12 cellular contexts compared by ENCODE assay signal in the genomic region with DNA sequence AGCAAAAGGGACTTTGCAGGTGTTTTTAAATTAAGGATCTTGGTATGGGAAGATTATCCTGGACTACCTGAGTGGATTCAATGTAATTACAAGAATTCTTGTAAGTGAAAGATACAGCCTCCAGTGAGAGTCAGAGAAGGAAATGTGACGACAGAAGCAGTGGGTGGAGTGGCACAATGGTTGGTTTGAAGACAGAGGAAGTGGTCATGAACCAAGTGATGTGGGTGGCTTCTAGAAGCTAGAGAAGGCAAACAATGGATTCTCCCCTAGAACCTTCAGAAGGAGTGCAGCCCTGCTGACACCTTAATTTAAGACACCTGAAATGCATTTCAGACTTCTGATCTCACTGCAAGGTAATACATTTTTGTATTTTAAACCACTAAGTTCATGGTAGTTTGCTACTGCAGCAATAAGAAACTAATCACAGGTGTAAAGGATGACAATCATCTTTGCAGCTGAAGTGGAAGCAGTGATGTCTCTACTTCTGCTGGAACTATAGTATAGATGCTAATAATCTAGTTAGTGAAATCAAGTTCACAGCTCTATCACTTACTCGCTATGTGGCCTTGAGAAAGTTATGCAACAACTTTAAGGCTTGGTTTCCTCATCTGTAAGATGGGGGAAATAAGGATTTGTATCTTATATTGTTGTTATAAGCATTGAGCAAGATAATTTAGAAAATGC.
DNase-seq lines count a peak whose midpoint lies in the region; ATAC-seq lines count a peak whose summit lies in the region.
"Had no signal": no experiment of that assay in that cellular context is flagged by ENCODE, and none has a peak within 500 bp of the region (broad histone marks: within the 10 kb centered on the region; RNA-seq: fewer than 3 reads in every experiment).

No MANE protein-coding gene starts in this region.

- no peaks in the 10 kb centered on the region for H3K9me3 Mint-ChIP-seq in activated naive CD8-positive, alpha-beta T cell treated with anti-CD3 and anti-CD28 coated beads, Interleukin-2, amount 50 U/mL, for 24 hours

- no peak overlapping the region for H4K91ac ChIP-seq in mesenchymal stem cell (ENCODE audit: low read length)

- H2AFZ ChIP-seq in mesenchymal stem cell (ENCODE audit: low read depth, low read length), result no peak overlapping the region

- H3K4me1 Mint-ChIP-seq in activated naive CD8-positive, alpha-beta T cell treated with anti-CD3 and anti-CD28 coated beads, Interleukin-2, amount 50 U/mL, for 24 hours, result peaks cover 54% of the 10 kb centered on the region
- H3K4me1 Mint-ChIP-seq: B cell had no signal

- no peaks in the 10 kb centered on the region for H3K36me3 Mint-ChIP-seq in activated naive CD8-positive, alpha-beta T cell treated with anti-CD3 and anti-CD28 coated beads, Interleukin-2, amount 50 U/mL, for 24 hours (ENCODE audit: low read depth)

- no peak overlapping the region for H3K4ac ChIP-seq in mesenchymal stem cell (ENCODE audit: low read depth in 1 of 2, low read length in 2 of 2)

- peak; percentile 44 for ATAC-seq in HG03432 (IDR thresholded peaks at IDR 0.05; ENCODE audit: unreplicated experiment)
- peak; percentile 91 for ATAC-seq in activated naive CD8-positive, alpha-beta T cell treated with anti-CD3 and anti-CD28 coated beads, Interleukin-2, amount 50 U/mL, for 24 hours
- ATAC-seq: gastrocnemius medialis had no signal

- H3K79me1 ChIP-seq in mesenchymal stem cell (replicated peaks; ENCODE audit: low read length, poor library complexity, severe bottlenecking), result no peaks in the 10 kb centered on the region

- 36% methylated on average over 1 of the region's 2 CpGs for WGBS in mesenchymal stem cell

- H3K14ac ChIP-seq in mesenchymal stem cell (ENCODE audit: low read length in 2 of 2), result no peak overlapping the region

- H3K9ac ChIP-seq in mesenchymal stem cell (ENCODE audit: low read length), result no peak overlapping the region

- H3K27ac Mint-ChIP-seq in activated naive CD8-positive, alpha-beta T cell treated with anti-CD3 and anti-CD28 coated beads, Interleukin-2, amount 50 U/mL, for 24 hours, result peak overlapping the region; percentile 49
- H3K27ac Mint-ChIP-seq: B cell had no signal

- H2BK120ac ChIP-seq in mesenchymal stem cell (ENCODE audit: low read depth, low read length), result no peak overlapping the region

- no peak overlapping the region for H4K8ac ChIP-seq in mesenchymal stem cell (ENCODE audit: low read length)

- H3K23ac ChIP-seq in mesenchymal stem cell (ENCODE audit: low read length in 2 of 2), result no peak overlapping the region

- no peak overlapping the region for H3K4me2 ChIP-seq in mesenchymal stem cell (ENCODE audit: low read length, poor library complexity, severe bottlenecking)

- no peak overlapping the region for H3K4me3 Mint-ChIP-seq in activated naive CD8-positive, alpha-beta T cell treated with anti-CD3 and anti-CD28 coated beads, Interleukin-2, amount 50 U/mL, for 24 hours
- H3K4me3 Mint-ChIP-seq: B cell had no signal

- peak; percentile 70 for DNase-seq in activated CD8-positive, alpha-beta memory T cell treated with anti-CD3 and anti-CD28 coated beads for 24 hours
- DNase-seq in activated naive CD8-positive, alpha-beta T cell treated with anti-CD3 and anti-CD28 coated beads, Interleukin-2, amount 50 U/mL, for 24 hours, result peak; percentile 42
- peak; percentile 15 to 55 (median 37) for DNase-seq in stimulated activated CD4-positive, alpha-beta T cell treated with anti-CD3 and anti-CD28 coated beads, TNF-alpha, amount 100 ng/mL, for 48 hours (ENCODE audit: low read depth in 3 of 3)
- DNase-seq in mesenchymal stem cell (no peak), D341Med (ENCODE audit: low spot score) (no peak), OCI-M2 (lab: John Stamatoyannopoulos, UW; ENCODE audit: unreplicated experiment) (no peak), kidney tubule cell (ENCODE audit: low spot score) (no peak)
- DNase-seq: gastrocnemius medialis, lower lobe of right lung had no signal

- no peak overlapping the region for H2AK5ac ChIP-seq in mesenchymal stem cell (ENCODE audit: low read length, severe bottlenecking)

- H2BK15ac ChIP-seq in mesenchymal stem cell (ENCODE audit: low read depth, poor library complexity, severe bottlenecking), result no peak overlapping the region

- no peak overlapping the region for H2BK5ac ChIP-seq in mesenchymal stem cell (ENCODE audit: low read depth, low read length, poor library complexity, severe bottlenecking)

- H3K4me3 ChIP-seq in mesenchymal stem cell (ENCODE audit: insufficient read depth in 1 of 2, low read depth in 1 of 2, low read length in 2 of 2), result no peak overlapping the region
- H3K4me3 ChIP-seq: gastrocnemius medialis, lower lobe of right lung had no signal

- no peaks in the 10 kb centered on the region for H3K9me3 ChIP-seq in mesenchymal stem cell (ENCODE audit: control insufficient read depth, low read length)
- H3K9me3 ChIP-seq: gastrocnemius medialis, lower lobe of right lung had no signal

- H3K27me3 ChIP-seq in mesenchymal stem cell (ENCODE audit: control insufficient read depth in 1 of 2, insufficient read depth in 1 of 2, low read length in 2 of 2), result no peaks in the 10 kb centered on the region
- H3K27me3 ChIP-seq: gastrocnemius medialis had no signal

- H3K18ac ChIP-seq in mesenchymal stem cell (ENCODE audit: low read depth in 1 of 2, low read length in 2 of 2), result no peak overlapping the region

- no peak overlapping the region for H3K27ac ChIP-seq in mesenchymal stem cell (ENCODE audit: low read length, poor library complexity, severe bottlenecking)
- H3K27ac ChIP-seq: gastrocnemius medialis, HL-60, lower lobe of right lung had no signal

- H3K36me3 ChIP-seq in mesenchymal stem cell (ENCODE audit: control insufficient read depth in 1 of 2, insufficient read depth in 2 of 2, low read depth in 1 of 2, low read length in 2 of 2), result no peaks in the 10 kb centered on the region
- H3K36me3 ChIP-seq: gastrocnemius medialis, lower lobe of right lung had no signal

- H2BK12ac ChIP-seq in mesenchymal stem cell (ENCODE audit: low read length in 2 of 2), result no peak overlapping the region

- no peaks in the 10 kb centered on the region for H3K27me3 Mint-ChIP-seq in activated naive CD8-positive, alpha-beta T cell treated with anti-CD3 and anti-CD28 coated beads, Interleukin-2, amount 50 U/mL, for 24 hours

- peaks cover 8% of the 10 kb centered on the region for H3K4me1 ChIP-seq in mesenchymal stem cell (ENCODE audit: control insufficient read depth, insufficient read depth, low read depth, low read length)
- H3K4me1 ChIP-seq: gastrocnemius medialis, lower lobe of right lung had no signal

Comparison
In these comparisons a context has a peak if more than half of its experiments do, and no peak if none do; other contexts are left out.
1. DNase-seq: peak in activated CD8-positive, alpha-beta memory T cell treated with anti-CD3 and anti-CD28 coated beads for 24 hours (single experiment), activated naive CD8-positive, alpha-beta T cell treated with anti-CD3 and anti-CD28 coated beads, Interleukin-2, amount 50 U/mL, for 24 hours (single experiment) and stimulated activated CD4-positive, alpha-beta T cell treated with anti-CD3 and anti-CD28 coated beads, TNF-alpha, amount 100 ng/mL, for 48 hours (3 of 3); none in mesenchymal stem cell (single experiment), D341Med (single experiment), OCI-M2 (single experiment) and kidney tubule cell (single experiment).